ENCODE assay signal across 3 cellular contexts in the genomic region with DNA sequence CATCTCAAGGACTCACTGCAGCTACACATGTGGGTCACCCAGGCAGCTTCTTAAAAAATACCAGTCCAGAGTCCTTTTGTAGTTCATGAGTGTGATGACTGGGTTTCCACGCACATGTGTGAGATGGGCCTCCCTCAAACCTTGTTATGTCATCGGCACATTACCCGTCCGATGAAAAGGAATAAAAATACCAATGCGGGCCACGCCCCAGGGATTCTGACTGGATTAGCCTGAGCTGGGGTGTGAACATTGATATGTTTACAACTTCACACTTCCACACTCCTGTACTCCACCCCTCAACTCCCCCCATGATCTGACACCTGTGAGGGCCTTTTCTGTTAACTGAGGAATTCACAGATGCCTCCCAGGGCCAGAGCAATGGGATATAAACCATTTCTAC.
"Had no signal": no experiment of that assay in that cellular context is flagged by ENCODE, and none has a peak within 500 bp of the region (broad histone marks: within the 10 kb centered on the region; RNA-seq: fewer than 3 reads in every experiment).

No MANE protein-coding gene starts in this region.

- ATAC-seq: GM23338 had no signal

- H3K4me2 ChIP-seq: GM23338 had no signal

- H2AFZ ChIP-seq: GM23338 had no signal

- H3K4me3 ChIP-seq: GM23338 had no signal

- DNase-seq: H9, HCEC 1CT had no signal
